7 cellular contexts compared by ENCODE assay signal in genomic region chr6:170289108-170289931, GRCh38. TPM values are rescaled to one million over a fixed set of nuclear protein-coding genes. Genes with fewer than 3 reads are reported as not detected.
A peak's percentile ranks its signal among the peaks of the same experiment; 100 is the strongest.
DNase-seq lines count a peak whose midpoint lies in the region; ATAC-seq and TF ChIP-seq lines count a peak whose summit lies in the region.

No MANE protein-coding gene starts in this region.

- H3K36me3 ChIP-seq in iPS-18a (ENCODE audit: control insufficient read depth, low read depth, low read length): no peaks in the 10 kb centered on the region

- TF ChIP-seq CTCF in HFFc6 (IDR thresholded peaks at IDR 0.05): no peak

- H3K27me3 ChIP-seq in iPS-18a (ENCODE audit: control insufficient read depth, insufficient read depth, low read length): peaks cover 85% of the 10 kb centered on the region

- H3K27ac Mint-ChIP-seq in HFFc6: no peak overlapping the region
- H3K27ac Mint-ChIP-seq in activated T-cell treated with anti-CD3 and anti-CD28 coated beads, Interleukin-2, amount 50 U/mL, for 24 hours: no peak overlapping the region
- H3K27ac Mint-ChIP-seq in stimulated activated effector memory CD8-positive, alpha-beta T cell treated with anti-CD3 and anti-CD28 coated beads, Interleukin-12 subunit alpha, Interleukin-12 subunit beta, amount 100 ng/mL, for 72 hours: no peak overlapping the region

- H3K4me1 Mint-ChIP-seq in HFFc6 (ENCODE audit: low read depth): peaks cover 19% of the 10 kb centered on the region
- peaks cover 41% of the 10 kb centered on the region for H3K4me1 Mint-ChIP-seq in activated T-cell treated with anti-CD3 and anti-CD28 coated beads, Interleukin-2, amount 50 U/mL, for 24 hours (ENCODE audit: low read depth)
- H3K4me1 Mint-ChIP-seq in stimulated activated effector memory CD8-positive, alpha-beta T cell treated with anti-CD3 and anti-CD28 coated beads, Interleukin-12 subunit alpha, Interleukin-12 subunit beta, amount 100 ng/mL, for 72 hours: peaks cover 47% of the 10 kb centered on the region

- H3K27ac ChIP-seq in iPS-18a (ENCODE audit: low read length): no peak overlapping the region

- DNase-seq in HFFc6: no peak
- peak; percentile 60 for DNase-seq in activated T-cell treated with anti-CD3 and anti-CD28 coated beads, Interleukin-2, amount 50 U/mL, for 24 hours
- DNase-seq in stimulated activated effector memory CD8-positive, alpha-beta T cell treated with anti-CD3 and anti-CD28 coated beads, Interleukin-12 subunit alpha, Interleukin-12 subunit beta, amount 100 ng/mL, for 72 hours (ENCODE audit: low spot score in 2 of 2): no peak

- no peaks in the 10 kb centered on the region for H3K9me3 Mint-ChIP-seq in HFFc6
- H3K9me3 Mint-ChIP-seq in activated T-cell treated with anti-CD3 and anti-CD28 coated beads, Interleukin-2, amount 50 U/mL, for 24 hours: no peaks in the 10 kb centered on the region
- H3K9me3 Mint-ChIP-seq in stimulated activated effector memory CD8-positive, alpha-beta T cell treated with anti-CD3 and anti-CD28 coated beads, Interleukin-12 subunit alpha, Interleukin-12 subunit beta, amount 100 ng/mL, for 72 hours: no peaks in the 10 kb centered on the region

- H3K36me3 Mint-ChIP-seq in HFFc6 (ENCODE audit: low read depth): no peaks in the 10 kb centered on the region
- no peaks in the 10 kb centered on the region for H3K36me3 Mint-ChIP-seq in activated T-cell treated with anti-CD3 and anti-CD28 coated beads, Interleukin-2, amount 50 U/mL, for 24 hours (ENCODE audit: low read depth)
- H3K36me3 Mint-ChIP-seq in stimulated activated effector memory CD8-positive, alpha-beta T cell treated with anti-CD3 and anti-CD28 coated beads, Interleukin-12 subunit alpha, Interleukin-12 subunit beta, amount 100 ng/mL, for 72 hours: peaks cover 5% of the 10 kb centered on the region

- H3K9ac ChIP-seq in iPS-18a (ENCODE audit: low read length): no peak overlapping the region

- H3K4me3 Mint-ChIP-seq in HFFc6: peak overlapping the region; percentile 63
- H3K4me3 Mint-ChIP-seq in activated T-cell treated with anti-CD3 and anti-CD28 coated beads, Interleukin-2, amount 50 U/mL, for 24 hours: peak overlapping the region; percentile 72
- peak overlapping the region; percentile 87 for H3K4me3 Mint-ChIP-seq in stimulated activated effector memory CD8-positive, alpha-beta T cell treated with anti-CD3 and anti-CD28 coated beads, Interleukin-12 subunit alpha, Interleukin-12 subunit beta, amount 100 ng/mL, for 72 hours

- H3K4me1 ChIP-seq in iPS-18a (ENCODE audit: control insufficient read depth, low read depth, low read length): peaks cover 42% of the 10 kb centered on the region

- peak; percentile 4 for ATAC-seq in stimulated activated effector memory CD8-positive, alpha-beta T cell treated with anti-CD3 and anti-CD28 coated beads, Interleukin-12 subunit alpha, Interleukin-12 subunit beta, amount 100 ng/mL, for 72 hours
- ATAC-seq in HG03469 (IDR thresholded peaks at IDR 0.05; ENCODE audit: unreplicated experiment): no peak
- no peak for ATAC-seq in GM21528 (IDR thresholded peaks at IDR 0.05; ENCODE audit: low FRiP score, unreplicated experiment)
- no peak for ATAC-seq in HG02588 (IDR thresholded peaks at IDR 0.05; ENCODE audit: unreplicated experiment)

- no peaks in the 10 kb centered on the region for H3K9me3 ChIP-seq in iPS-18a (ENCODE audit: control insufficient read depth, low read depth, low read length)

- H3K4me3 ChIP-seq in iPS-18a (ENCODE audit: low read length): peak overlapping the region; percentile 63

- peaks cover 47% of the 10 kb centered on the region for H3K27me3 Mint-ChIP-seq in HFFc6 (ENCODE audit: insufficient read depth)
- peaks cover 73% of the 10 kb centered on the region for H3K27me3 Mint-ChIP-seq in activated T-cell treated with anti-CD3 and anti-CD28 coated beads, Interleukin-2, amount 50 U/mL, for 24 hours

RNA-seq across cellular contexts. Expression of gene DLL1, which starts 1.6 kb away (rescaled TPM):
- under 1 TPM; 0.26 to 0.83 (median 0.36) TPM for total RNA-seq in HFFc6 (2021; fragmentation: NEBNext Ultra II Directional; extraction: Animal tissue kit (Norgen Biotek cat#: 25700))

RNA-seq across cellular contexts. Expression of gene FAM120B, which starts 17.2 kb away (rescaled TPM):
- total RNA-seq in HFFc6 (2021; fragmentation: NEBNext Ultra II Directional; extraction: Animal tissue kit (Norgen Biotek cat#: 25700)): 10 to 100 TPM; 33.3 to 36.6 (median 35.4) TPM
